In the genomic region with DNA sequence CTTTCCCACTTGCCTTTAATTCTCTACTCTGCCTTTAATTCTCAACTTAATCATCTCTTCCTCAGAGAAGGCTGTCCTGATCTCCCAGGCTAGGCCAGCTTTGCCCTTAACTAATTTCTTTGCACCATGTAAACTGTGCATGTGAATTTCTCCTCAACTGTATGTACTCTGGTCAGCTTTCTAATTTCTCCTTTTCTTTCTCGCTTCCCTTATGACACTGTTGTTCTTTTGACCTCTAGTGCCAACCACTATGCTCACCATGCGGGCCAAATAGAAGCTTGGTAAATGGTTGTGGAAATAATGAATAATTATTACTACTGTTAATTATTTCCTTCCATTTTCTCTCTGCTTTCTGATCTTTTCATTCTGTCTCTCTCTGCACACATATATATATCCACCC, we compare ENCODE assay signal across 29 cellular contexts.
"Had no signal": no experiment of that assay in that cellular context is flagged by ENCODE, and none has a peak within 500 bp of the region (broad histone marks: within the 10 kb centered on the region; RNA-seq: fewer than 3 reads in every experiment).

No MANE protein-coding gene starts in this region.

- H3K27me3 ChIP-seq: ascending aorta, breast epithelium, cardiac muscle cell, colonic mucosa, esophagus squamous epithelium, gastroesophageal sphincter, heart right ventricle had no signal

- ATAC-seq: activated naive CD4-positive, alpha-beta T cell treated with anti-CD3 and anti-CD28 coated beads, Interleukin-2, amount 50 U/mL, for 72 hours; activated T-cell treated with anti-CD3 and anti-CD28 coated beads, Interleukin-2, amount 50 U/mL, for 72 hours; gastroesophageal sphincter; heart right ventricle; WTC11 had no signal

- H3K4me1 ChIP-seq: ascending aorta, breast epithelium, colonic mucosa, esophagus squamous epithelium, gastroesophageal sphincter, heart right ventricle had no signal

- H3K27ac ChIP-seq: ascending aorta, breast epithelium, cardiac muscle cell, colonic mucosa, epithelial cell of prostate, esophagus squamous epithelium, gastroesophageal sphincter, heart right ventricle, VCaP had no signal

- H3K4me3 ChIP-seq: ascending aorta, breast epithelium, cardiac muscle cell, colonic mucosa, esophagus squamous epithelium, gastroesophageal sphincter, heart right ventricle had no signal

- DNase-seq: activated CD4-positive, alpha-beta memory T cell treated with anti-CD3 and anti-CD28 coated beads, Interleukin-2, amount 10 ng/mL, durations not matched to agents 7 days and 5 days; activated CD4-positive, alpha-beta T cell treated with anti-CD3 and anti-CD28 coated beads for 1 hour; activated CD4-positive, alpha-beta T cell treated with anti-CD3 and anti-CD28 coated beads for 4 hours; activated CD4-positive, alpha-beta T cell treated with anti-CD3 and anti-CD28 coated beads, Interleukin-2, amount 10 ng/mL, durations not matched to agents 7 days and 5 days; activated CD4-positive, alpha-beta T cell treated with anti-CD3 and anti-CD28 coated beads, Interleukin-2, amount 50 U/mL, for 4 hours; activated CD8-positive, alpha-beta memory T cell treated with anti-CD3 and anti-CD28 coated beads, Interleukin-2, amount 50 U/mL, for 48 hours; activated gamma-delta T cell; activated naive CD4-positive, alpha-beta T cell; activated naive CD4-positive, alpha-beta T cell treated with anti-CD3 and anti-CD28 coated beads, Interleukin-2, amount 10 ng/mL, durations not matched to agents 7 days and 5 days; activated naive CD8-positive, alpha-beta T cell treated with anti-CD3 and anti-CD28 coated beads, Interleukin-2, amount 10 ng/mL, durations not matched to agents 7 days and 5 days; activated T-cell treated with anti-CD3 and anti-CD28 coated beads for 4 hours; activated T-cell treated with anti-CD3 and anti-CD28 coated beads, Interleukin-2, amount 50 U/mL, for 24 hours; activated T-cell treated with anti-CD3 and anti-CD28 coated beads, Interleukin-2, amount 50 U/mL, for 72 hours; central memory CD4-positive, alpha-beta T cell; cerebellar nuclear complex; colonic mucosa; effector CD8-positive, alpha-beta T cell; esophagus squamous epithelium; foreskin melanocyte; heart right ventricle; T-helper 2 cell had no signal

- H3K9me3 ChIP-seq: ascending aorta, breast epithelium, colonic mucosa, esophagus squamous epithelium, gastroesophageal sphincter, heart right ventricle had no signal

- H3K36me3 ChIP-seq: ascending aorta, breast epithelium, cardiac muscle cell, colonic mucosa, esophagus squamous epithelium, gastroesophageal sphincter, heart right ventricle had no signal
